In genomic region chr17:63696381-63696961, GRCh38 we compare ENCODE assay signal across 7 cellular contexts. TPM values are rescaled to one million over a fixed set of nuclear protein-coding genes. Genes with fewer than 3 reads are reported as not detected.
DNase-seq lines count a peak whose midpoint lies in the region.

No MANE protein-coding gene starts in this region.

- CTCF ChIA-PET in activated CD4-positive, alpha-beta T cell treated with anti-CD3 and anti-CD28 coated beads, Interleukin-2, amount 10 ng/mL, durations not matched to agents 7 days and 5 days (lab: Charles Lee) = interaction anchor here (0.5 to 3.9 kb wide), 8 partner anchors 9 to 271 kb away, joined by 3 to 21 read pairs (median 3); partner anchors contain the start of gene MAP3K3

- POLR2A ChIA-PET in activated CD4-positive, alpha-beta T cell treated with anti-CD3 and anti-CD28 coated beads, Interleukin-2, amount 10 ng/mL, durations not matched to agents 7 days and 5 days (lab: Charles Lee) = interaction anchor here (1.4 kb wide), 1 partner anchor 77 kb away, joined by 4 read pairs; the partner anchor contains the start of genes CCDC47 and DDX42

- peak overlapping the region in 16 of 21 experiments; percentile 14 to 99 (median 90) for H3K27ac ChIP-seq in skin epidermis

- peak overlapping the region in 1 of 7 experiments; percentile 65 for H3K4me3 ChIP-seq in skin epidermis

- H3K36me3 Mint-ChIP-seq in activated CD4-positive, alpha-beta T cell treated with anti-CD3 and anti-CD28 coated beads, Interleukin-2, amount 10 ng/mL, durations not matched to agents 7 days and 5 days (ENCODE audit: low read depth) = peaks cover 60% of the 10 kb centered on the region

- H3K4me1 Mint-ChIP-seq in activated CD4-positive, alpha-beta T cell treated with anti-CD3 and anti-CD28 coated beads, Interleukin-2, amount 10 ng/mL, durations not matched to agents 7 days and 5 days = peaks cover 37% of the 10 kb centered on the region

- no peaks in the 10 kb centered on the region for H3K27me3 Mint-ChIP-seq in activated CD4-positive, alpha-beta T cell treated with anti-CD3 and anti-CD28 coated beads, Interleukin-2, amount 10 ng/mL, durations not matched to agents 7 days and 5 days

- in situ Hi-C loops in KBM-7 (cut with MboI; ENCODE audit: low pct_unique_long_range_greater_than_20kb, low sequenced_read_pairs) = no loop called here

- H3K9me3 Mint-ChIP-seq in activated CD4-positive, alpha-beta T cell treated with anti-CD3 and anti-CD28 coated beads, Interleukin-2, amount 10 ng/mL, durations not matched to agents 7 days and 5 days = peaks cover 1% of the 10 kb centered on the region

- DNase-seq in GF-D8 (lab: John Stamatoyannopoulos, UW) (peak; percentile 18), KBM-7 (peak; percentile 71), fibroblast of the conjunctiva (ENCODE audit: low read depth) (peak; percentile 20), mesenteric fat pad (ENCODE audit: low spot score) (no peak), NCI-H1417 treated with DMSO at 0.1 percent for 48 hours (lab: John Stamatoyannopoulos, UW) (no peak)
- peak; percentile 52 for DNase-seq in activated CD4-positive, alpha-beta T cell treated with anti-CD3 and anti-CD28 coated beads, Interleukin-2, amount 10 ng/mL, durations not matched to agents 7 days and 5 days

- peak overlapping the region; percentile 98 for H3K27ac Mint-ChIP-seq in activated CD4-positive, alpha-beta T cell treated with anti-CD3 and anti-CD28 coated beads, Interleukin-2, amount 10 ng/mL, durations not matched to agents 7 days and 5 days

- H3K4me3 Mint-ChIP-seq in activated CD4-positive, alpha-beta T cell treated with anti-CD3 and anti-CD28 coated beads, Interleukin-2, amount 10 ng/mL, durations not matched to agents 7 days and 5 days = peak overlapping the region; percentile 97

RNA-seq across cellular contexts. Expression of gene LIMD2, which starts 3.5 kb away (rescaled TPM):
- total RNA-seq in activated CD4-positive, alpha-beta T cell treated with anti-CD3 and anti-CD28 coated beads, Interleukin-2, amount 10 ng/mL, durations not matched to agents 7 days and 5 days = 100 to 1,000 TPM; 409 to 433 TPM
- 11.3 TPM for total RNA-seq in mesenteric fat pad

RNA-seq across cellular contexts. Expression of gene STRADA, which starts 45.1 kb away (rescaled TPM):
- total RNA-seq in activated CD4-positive, alpha-beta T cell treated with anti-CD3 and anti-CD28 coated beads, Interleukin-2, amount 10 ng/mL, durations not matched to agents 7 days and 5 days = 10 to 100 TPM; 46.8 to 49.0 TPM
- total RNA-seq in mesenteric fat pad = 34.3 TPM

Comparison
In these comparisons a context has a peak if more than half of its experiments do, and no peak if none do; other contexts are left out.
1. DNase-seq: peak in GF-D8 (single experiment), KBM-7 (single experiment), activated CD4-positive, alpha-beta T cell treated with anti-CD3 and anti-CD28 coated beads, Interleukin-2, amount 10 ng/mL, durations not matched to agents 7 days and 5 days (single experiment) and fibroblast of the conjunctiva (single experiment); none in mesenteric fat pad (single experiment) and NCI-H1417 treated with DMSO at 0.1 percent for 48 hours (single experiment).
2. RNA of gene LIMD2, which starts 3.5 kb away (total RNA-seq): 409 to 433 TPM in activated CD4-positive, alpha-beta T cell treated with anti-CD3 and anti-CD28 coated beads, Interleukin-2, amount 10 ng/mL, durations not matched to agents 7 days and 5 days; 11.3 TPM in mesenteric fat pad (single experiment); every median in the first group is over 10 times any median in the second.